Comparison of ENCODE assay signal across 17 cellular contexts in the genomic region with DNA sequence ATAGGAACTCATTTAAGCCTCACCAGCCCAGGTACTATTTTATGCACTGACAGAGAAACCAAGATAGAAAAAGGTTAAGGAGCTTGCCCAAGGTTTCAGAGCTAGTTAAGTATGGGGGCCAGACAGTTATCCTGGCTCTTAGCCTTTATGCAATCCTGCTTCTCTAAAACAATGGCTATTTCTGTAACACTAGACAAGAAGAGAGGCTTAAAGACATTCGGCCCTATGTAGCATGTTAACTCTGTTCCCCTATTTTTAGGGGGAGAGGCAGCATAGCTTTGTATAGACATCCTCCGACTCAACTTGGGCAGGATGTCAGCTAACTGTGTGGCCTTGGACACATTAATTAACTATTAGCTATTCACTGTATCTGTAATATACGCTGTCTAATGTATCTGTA. TPM values are rescaled to one million over a fixed set of nuclear protein-coding genes. Genes with fewer than 3 reads are reported as not detected.
A peak's percentile ranks its signal among the peaks of the same experiment; 100 is the strongest.
DNase-seq lines count a peak whose midpoint lies in the region; ATAC-seq, FAIRE-seq and TF ChIP-seq lines count a peak whose summit lies in the region.
"Had no signal": no experiment of that assay in that cellular context is flagged by ENCODE, and none has a peak within 500 bp of the region (broad histone marks: within the 10 kb centered on the region; RNA-seq: fewer than 3 reads in every experiment).

No MANE protein-coding gene starts in this region.

- H3K4me1 ChIP-seq in heart right ventricle (peaks cover 3 to 82% (median 60%) of the 10 kb centered on the region in 9 donors), heart left ventricle (peaks cover 0 to 69% (median 31%) of the 10 kb centered on the region in 12 donors), esophagus squamous epithelium (peaks cover 10 to 55% (median 36%) of the 10 kb centered on the region in 3 donors), trophoblast cell (ENCODE audit: control insufficient read depth in 1 of 2, insufficient read depth in 2 of 2, low read length in 2 of 2) (peaks cover 11 to 16% of the 10 kb centered on the region in 2 experiments)

- no peaks in the 10 kb centered on the region for H3K9me3 ChIP-seq in heart right ventricle
- no peaks in the 10 kb centered on the region for H3K9me3 ChIP-seq in heart left ventricle
- H3K9me3 ChIP-seq in esophagus squamous epithelium = no peaks in the 10 kb centered on the region
- H3K9me3 ChIP-seq in trophoblast cell (ENCODE audit: insufficient read depth, low read depth, low read length) = no peaks in the 10 kb centered on the region
- H3K9me3 ChIP-seq: ovary had no signal

- no peak overlapping the region for H4K8ac ChIP-seq in trophoblast cell (ENCODE audit: low read depth, low read length)

- no peaks in the 10 kb centered on the region for H3K27me3 ChIP-seq in heart right ventricle
- no peaks in the 10 kb centered on the region for H3K27me3 ChIP-seq in heart left ventricle
- H3K27me3 ChIP-seq in esophagus squamous epithelium = no peaks in the 10 kb centered on the region
- no peaks in the 10 kb centered on the region for H3K27me3 ChIP-seq in trophoblast cell (ENCODE audit: insufficient read depth, low read length)
- H3K27me3 ChIP-seq: ovary had no signal

- H3K79me1 ChIP-seq in trophoblast cell (ENCODE audit: low read length) = peaks cover 6% of the 10 kb centered on the region

- no peaks in the 10 kb centered on the region for H3K36me3 Mint-ChIP-seq in immature natural killer cell

- no peaks in the 10 kb centered on the region for H3K9me3 Mint-ChIP-seq in immature natural killer cell
- H3K9me3 Mint-ChIP-seq: brain had no signal

- H3K23ac ChIP-seq in trophoblast cell (ENCODE audit: low read length) = no peak overlapping the region

- 29 to 40% methylated on average over 3 of the region's 3 CpGs for WGBS in heart right ventricle, 2 donors
- 43 to 53% (median 47%) methylated on average over 3 of the region's 3 CpGs for WGBS in heart left ventricle, 4 donors
- 48 to 55% methylated on average over 3 of the region's 3 CpGs for WGBS in esophagus squamous epithelium, 2 donors
- no CpG with 5 or more reads among the region's 3 CpGs for WGBS in trophoblast cell (ENCODE audit: extremely low coverage, insufficient coverage, insufficient read length)

- intact Hi-C loops in heart right ventricle (cut with DNase I) = loop anchor here in 1 of 10 donors (10.0 kb wide), 1 partner anchor 49 kb away; no protein-coding TSS in a partner anchor
- intact Hi-C loops in heart left ventricle (cut with DNase I) = loop anchor here in 1 of 10 donors (10.0 kb wide), 1 partner anchor 49 kb away; no protein-coding TSS in a partner anchor
- intact Hi-C loops in esophagus squamous epithelium (cut with DNase I) = no loop called here
- intact Hi-C loops in Right ventricle myocardium inferior (cut with DNase I) = no loop called here

- TF ChIP-seq CTCF in heart right ventricle (IDR thresholded peaks at IDR 0.05) = no peak
- no peak for TF ChIP-seq CTCF in heart left ventricle (IDR thresholded peaks at IDR 0.05)
- no peak for TF ChIP-seq CTCF in esophagus squamous epithelium (IDR thresholded peaks at IDR 0.05)

- no peaks in the 10 kb centered on the region for H3K4me1 Mint-ChIP-seq in immature natural killer cell

- no peak overlapping the region for H3K14ac ChIP-seq in trophoblast cell (ENCODE audit: low read length)

- no peak overlapping the region for H4K12ac ChIP-seq in trophoblast cell (ENCODE audit: low read depth, low read length)

- H2AFZ ChIP-seq in trophoblast cell (ENCODE audit: insufficient read depth, low read length, poor library complexity) = no peak overlapping the region

- DNase-seq in heart right ventricle = no peak
- DNase-seq in heart left ventricle = no peak
- no peak for DNase-seq in esophagus squamous epithelium (lab: John Stamatoyannopoulos, UW)
- DNase-seq in trophoblast cell = no peak
- no peak for DNase-seq in frontal cortex (ENCODE audit: low spot score in 2 of 2)
- DNase-seq in immature natural killer cell = no peak
- no peak for DNase-seq in Right ventricle myocardium inferior (ENCODE audit: missing footprints)
- DNase-seq: ACHN, EL, KG1, NCI-H1436, NCI-H345, ovary, SW 1271 had no signal

- H3K79me2 ChIP-seq in trophoblast cell (ENCODE audit: control insufficient read depth, insufficient read depth, low read length, poor library complexity) = peaks cover 5% of the 10 kb centered on the region

- no peak overlapping the region for H3K9ac ChIP-seq in trophoblast cell (ENCODE audit: low read length)

- H3K4me3 ChIP-seq in heart right ventricle = no peak overlapping the region
- H3K4me3 ChIP-seq in heart left ventricle = no peak overlapping the region
- no peak overlapping the region for H3K4me3 ChIP-seq in esophagus squamous epithelium
- no peak overlapping the region for H3K4me3 ChIP-seq in trophoblast cell (ENCODE audit: low read depth, low read length)
- H3K4me3 ChIP-seq: GM12878, ovary had no signal

- H3K18ac ChIP-seq in trophoblast cell (ENCODE audit: low read length) = no peak overlapping the region

- no peak overlapping the region for H2BK120ac ChIP-seq in trophoblast cell (ENCODE audit: insufficient read depth, low read length, poor library complexity)

- H3K27ac ChIP-seq in heart right ventricle (peak overlapping the region in 6 of 10 donors; percentile 49 to 72 (median 60)), heart left ventricle (peak overlapping the region in 6 of 12 donors; percentile 17 to 66 (median 56)), esophagus squamous epithelium (peak overlapping the region; percentile 67 to 83 (median 72)), trophoblast cell (ENCODE audit: low read depth, low read length) (no peak overlapping the region)

- H3K4me3 Mint-ChIP-seq in immature natural killer cell = no peak overlapping the region

- no peak overlapping the region for H2AK5ac ChIP-seq in trophoblast cell (ENCODE audit: low read length)

- H4K91ac ChIP-seq in trophoblast cell (ENCODE audit: low read depth, low read length) = no peak overlapping the region

- no peak for FAIRE-seq in frontal cortex (lab: Jason Lieb, UNC)
- FAIRE-seq: GM12878 had no signal

- H2BK12ac ChIP-seq in trophoblast cell (ENCODE audit: low read length) = no peak overlapping the region

- H3K36me3 ChIP-seq in heart right ventricle = peaks cover 0 to 3% (median 0%) of the 10 kb centered on the region in 9 donors
- H3K36me3 ChIP-seq in heart left ventricle = no peaks in the 10 kb centered on the region
- no peaks in the 10 kb centered on the region for H3K36me3 ChIP-seq in esophagus squamous epithelium
- H3K36me3 ChIP-seq in trophoblast cell (ENCODE audit: control insufficient read depth in 1 of 2, insufficient read depth in 2 of 2, low read length in 2 of 2) = peaks cover 2% of the 10 kb centered on the region in 2 experiments
- H3K36me3 ChIP-seq: ovary had no signal

- TF ChIP-seq POLR2A in heart left ventricle (IDR thresholded peaks at IDR 0.05) (no peak), esophagus squamous epithelium (IDR thresholded peaks at IDR 0.05) (no peak)

- no peak for ATAC-seq in heart right ventricle
- ATAC-seq in heart left ventricle = no peak
- no peak for ATAC-seq in HG02981 (IDR thresholded peaks at IDR 0.05; ENCODE audit: unreplicated experiment)
- ATAC-seq in Right ventricle myocardium inferior = no peak

- no peak overlapping the region for H3K27ac Mint-ChIP-seq in immature natural killer cell

- H3K4me2 ChIP-seq in trophoblast cell (ENCODE audit: low read length) = no peak overlapping the region

- peaks cover 0 to 2% (median 1%) of the 10 kb centered on the region in 3 donors for H3K27me3 Mint-ChIP-seq in immature natural killer cell (ENCODE audit: low read depth in 3 of 3)
- H3K27me3 Mint-ChIP-seq: brain had no signal

- peak overlapping the region; percentile 2 for H3K4ac ChIP-seq in trophoblast cell (ENCODE audit: low read depth, low read length)

- H2BK5ac ChIP-seq in trophoblast cell (ENCODE audit: low read depth, low read length, poor library complexity) = no peak overlapping the region

RNA-seq across cellular contexts. Expression of a gene that starts 54.6 kb away (rescaled TPM):
- total RNA-seq in heart right ventricle (10 to 100 TPM in 1 of 10 donors, 1 to 10 TPM in 9; 3.8 to 14.9 (median 5.1) TPM), heart left ventricle (10 to 100 TPM in 5 of 9 donors, 1 to 10 TPM in 4; 5.6 to 35.6 (median 10.1) TPM), esophagus squamous epithelium (10 to 100 TPM in 1 of 4 donors, 1 to 10 TPM in 3; 2.2 to 11.1 (median 6.2) TPM), frontal cortex (23.2 TPM), Right ventricle myocardium inferior (6.0 TPM)
- polyA plus RNA-seq in heart right ventricle (1 to 10 TPM; 2.4 to 5.7 TPM), heart left ventricle (10 to 100 TPM in 1 of 2 donors, 1 to 10 TPM in 1; 1.8 to 11.5 TPM), immature natural killer cell (under 1 TPM in 2 of 3 donors, not detected in 1; 0.09 to 0.49 TPM)
- 27.9 and 29.1 TPM in 2 replicates for polyA plus RNA-seq in trophoblast cell (2013)
